16 cellular contexts compared by ENCODE assay signal in the genomic region with DNA sequence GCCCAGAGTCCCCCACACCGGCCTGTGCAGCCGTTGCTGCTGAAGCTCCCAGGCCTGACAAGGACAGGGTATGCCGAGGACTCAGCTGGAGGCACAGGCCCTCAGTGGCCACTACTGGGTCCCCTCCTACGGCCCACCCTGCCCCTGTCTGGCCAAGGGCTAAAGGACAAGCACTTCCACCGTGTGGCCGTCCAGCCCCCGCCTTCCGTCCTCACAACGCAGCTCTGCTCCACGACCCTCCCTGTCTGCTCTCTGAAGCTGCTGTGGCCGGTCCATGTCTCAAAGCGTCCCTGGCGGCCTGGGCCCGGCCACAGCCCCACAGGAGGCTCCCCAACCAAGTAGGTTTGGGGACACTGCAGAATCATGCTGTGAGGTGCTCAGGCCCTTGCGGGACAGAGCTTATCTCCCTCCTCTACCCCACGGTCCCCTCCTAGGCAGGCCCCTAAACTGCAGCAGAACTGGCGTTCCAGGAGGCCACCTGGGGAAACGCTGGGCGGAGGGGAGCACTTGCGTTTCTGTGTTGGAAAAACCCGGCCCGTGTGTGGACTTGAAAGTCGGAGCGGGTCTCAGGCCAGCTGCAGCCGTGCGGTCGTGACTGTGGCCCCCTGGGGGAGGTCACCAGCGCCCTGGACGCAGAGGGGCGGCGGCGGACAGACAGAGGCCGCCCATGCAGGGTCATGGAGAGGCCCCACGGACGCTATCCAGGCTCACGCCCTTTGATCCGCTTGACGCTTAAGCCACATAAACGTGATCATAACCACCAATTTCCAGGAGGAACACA. TPM values are rescaled to one million over a fixed set of nuclear protein-coding genes. Genes with fewer than 3 reads are reported as not detected.
"Had no signal": no experiment of that assay in that cellular context is flagged by ENCODE, and none has a peak within 500 bp of the region (broad histone marks: within the 10 kb centered on the region; RNA-seq: fewer than 3 reads in every experiment).

No MANE protein-coding gene starts in this region.

- H3K36me3 Mint-ChIP-seq: natural killer cell had no signal

- H3K4me3 Mint-ChIP-seq: activated CD4-positive, alpha-beta T cell treated with anti-CD3 and anti-CD28 coated beads, Interleukin-2, amount 10 ng/mL, durations not matched to agents 7 days and 5 days; activated T-helper 1 cell treated with anti-CD3 and anti-CD28 coated beads, Interleukin-12 subunit alpha, Interleukin-12 subunit beta, Interleukin-2, Interleukin-4 antibody, amounts not matched to agents 30 ng/mL and 10 ng/mL and 1 ng/mL, durations not matched to agents 14 hours and 24 hours and 36 hours; effector memory CD8-positive, alpha-beta T cell; natural killer cell; stimulated activated naive CD8-positive, alpha-beta T cell treated with anti-CD3 and anti-CD28 coated beads, Interleukin-15, amount 100 ng/mL, for 72 hours had no signal

- H3K4me3 ChIP-seq: gastrocnemius medialis, heart right ventricle, prostate gland, sigmoid colon, spleen, thoracic aorta, upper lobe of right lung had no signal

- H3K27me3 Mint-ChIP-seq: activated CD4-positive, alpha-beta T cell treated with anti-CD3 and anti-CD28 coated beads, Interleukin-2, amount 10 ng/mL, durations not matched to agents 7 days and 5 days; effector memory CD8-positive, alpha-beta T cell; stimulated activated naive CD8-positive, alpha-beta T cell treated with anti-CD3 and anti-CD28 coated beads, Interleukin-15, amount 100 ng/mL, for 72 hours had no signal

- H3K4me1 Mint-ChIP-seq: activated CD4-positive, alpha-beta T cell treated with anti-CD3 and anti-CD28 coated beads, Interleukin-2, amount 10 ng/mL, durations not matched to agents 7 days and 5 days; natural killer cell; stimulated activated naive CD8-positive, alpha-beta T cell treated with anti-CD3 and anti-CD28 coated beads, Interleukin-15, amount 100 ng/mL, for 72 hours had no signal

- H3K4me1 ChIP-seq: gastrocnemius medialis, prostate gland, sigmoid colon, spleen, upper lobe of right lung had no signal

- ATAC-seq: effector memory CD8-positive, alpha-beta T cell; left colon; natural killer cell; stimulated activated naive CD8-positive, alpha-beta T cell treated with anti-CD3 and anti-CD28 coated beads, Interleukin-15, amount 100 ng/mL, for 72 hours; upper lobe of right lung had no signal

- H3K36me3 ChIP-seq: gastrocnemius medialis, prostate gland had no signal

- DNase-seq: activated CD4-positive, alpha-beta T cell treated with anti-CD3 and anti-CD28 coated beads, Interleukin-2, amount 10 ng/mL, durations not matched to agents 7 days and 5 days; cerebellar nuclear complex; effector memory CD8-positive, alpha-beta T cell; left colon; mammary epithelial cell; natural killer cell; spleen; stimulated activated naive CD8-positive, alpha-beta T cell treated with anti-CD3 and anti-CD28 coated beads, Interleukin-15, amount 100 ng/mL, for 72 hours; upper lobe of right lung had no signal

- H3K27ac ChIP-seq: epithelial cell of prostate, gastrocnemius medialis, prostate gland, sigmoid colon, spleen, thoracic aorta, upper lobe of right lung had no signal

- H3K9me3 Mint-ChIP-seq: activated CD4-positive, alpha-beta T cell treated with anti-CD3 and anti-CD28 coated beads, Interleukin-2, amount 10 ng/mL, durations not matched to agents 7 days and 5 days; activated T-helper 1 cell treated with anti-CD3 and anti-CD28 coated beads, Interleukin-12 subunit alpha, Interleukin-12 subunit beta, Interleukin-2, Interleukin-4 antibody, amounts not matched to agents 30 ng/mL and 10 ng/mL and 1 ng/mL, durations not matched to agents 14 hours and 24 hours and 36 hours; effector memory CD8-positive, alpha-beta T cell; natural killer cell; stimulated activated naive CD8-positive, alpha-beta T cell treated with anti-CD3 and anti-CD28 coated beads, Interleukin-15, amount 100 ng/mL, for 72 hours had no signal

- H3K27me3 ChIP-seq: heart right ventricle, sigmoid colon, spleen, upper lobe of right lung had no signal

- H3K27ac Mint-ChIP-seq: activated CD4-positive, alpha-beta T cell treated with anti-CD3 and anti-CD28 coated beads, Interleukin-2, amount 10 ng/mL, durations not matched to agents 7 days and 5 days; activated T-helper 1 cell treated with anti-CD3 and anti-CD28 coated beads, Interleukin-12 subunit alpha, Interleukin-12 subunit beta, Interleukin-2, Interleukin-4 antibody, amounts not matched to agents 30 ng/mL and 10 ng/mL and 1 ng/mL, durations not matched to agents 14 hours and 24 hours and 36 hours; effector memory CD8-positive, alpha-beta T cell; natural killer cell had no signal

- H3K9me3 ChIP-seq: gastrocnemius medialis, heart right ventricle, prostate gland, sigmoid colon, spleen, thoracic aorta, upper lobe of right lung had no signal

RNA-seq across cellular contexts. Expression of gene NKD2, which starts 45.6 kb away (rescaled TPM):
- total RNA-seq: gastrocnemius medialis, natural killer cell had no signal
